8 cellular contexts compared by ENCODE assay signal in the genomic region with DNA sequence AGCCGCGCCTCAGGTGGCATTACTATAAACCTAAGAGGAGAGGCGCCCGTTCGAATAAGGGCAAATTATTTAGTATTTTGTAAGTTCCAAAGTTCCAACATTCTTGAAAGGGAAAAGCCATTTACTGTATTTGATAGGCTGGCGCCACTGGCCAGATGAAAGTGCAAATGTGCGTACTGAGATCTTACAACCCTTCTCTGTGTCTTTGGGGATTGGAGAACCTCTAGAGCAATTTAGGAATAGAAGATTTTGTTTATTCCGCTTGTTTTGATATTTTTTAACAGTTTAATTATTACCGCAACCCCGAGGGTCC. TPM values are rescaled to one million over a fixed set of nuclear protein-coding genes. Genes with fewer than 3 reads are reported as not detected.
DNase-seq lines count a peak whose midpoint lies in the region; ATAC-seq and TF ChIP-seq lines count a peak whose summit lies in the region.

No MANE protein-coding gene starts in this region.

- no peaks in the 10 kb centered on the region for H3K9me2 ChIP-seq in OCI-LY1 (ENCODE audit: low read depth, low read length)

- no peaks in the 10 kb centered on the region for H3K36me3 Mint-ChIP-seq in endothelial cell (ENCODE audit: low read depth, unreplicated experiment)
- peaks cover 12% of the 10 kb centered on the region for H3K36me3 Mint-ChIP-seq in neural crest cell (ENCODE audit: low read depth)

- no peaks in the 10 kb centered on the region for H4K20me1 ChIP-seq in BLaER1 treated with 17β-estradiol and CSF1 and Interleukin-3, amounts not matched to agents 10 nM and 100 nM
- H4K20me1 ChIP-seq in OCI-LY1 (ENCODE audit: insufficient read depth, low read length): no peaks in the 10 kb centered on the region

- H3K4me3 Mint-ChIP-seq in endothelial cell (ENCODE audit: unreplicated experiment): peak overlapping the region; percentile 96
- peak overlapping the region; percentile 93 for H3K4me3 Mint-ChIP-seq in neural crest cell

- H3K4me1 Mint-ChIP-seq in endothelial cell (ENCODE audit: unreplicated experiment) (peaks cover 11% of the 10 kb centered on the region), neural crest cell (peaks cover 38% of the 10 kb centered on the region)

- peaks cover 15 to 35% (median 26%) of the 10 kb centered on the region in 11 experiments for H3K27me3 ChIP-seq in BLaER1 treated with 17β-estradiol and CSF1 and Interleukin-3, amounts not matched to agents 10 nM and 100 nM
- no peaks in the 10 kb centered on the region for H3K27me3 ChIP-seq in OCI-LY1 (ENCODE audit: insufficient read depth, low read length)

- H3K27ac ChIP-seq in BLaER1 treated with 17β-estradiol and CSF1 and Interleukin-3, amounts not matched to agents 10 nM and 100 nM: no peak overlapping the region
- no peak overlapping the region for H3K27ac ChIP-seq in OCI-LY1 (ENCODE audit: low read depth, low read length, poor library complexity, severe bottlenecking)

- no peak for ATAC-seq in HG03045 (IDR thresholded peaks at IDR 0.05; ENCODE audit: unreplicated experiment)
- no peak for ATAC-seq in GM19324 (IDR thresholded peaks at IDR 0.05; ENCODE audit: low FRiP score, unreplicated experiment)

- peak overlapping the region in 6 of 11 experiments; percentile 45 to 58 (median 54); a peak in 9 of 22 replicates for H3K4me2 ChIP-seq in BLaER1 treated with 17β-estradiol and CSF1 and Interleukin-3, amounts not matched to agents 10 nM and 100 nM
- H3K4me2 ChIP-seq in OCI-LY1 (ENCODE audit: low read length): peak overlapping the region; percentile 83

- peaks cover 0 to 4% (median 0%) of the 10 kb centered on the region in 10 experiments; a peak in 1 of 20 replicates for H3K4me1 ChIP-seq in BLaER1 treated with 17β-estradiol and CSF1 and Interleukin-3, amounts not matched to agents 10 nM and 100 nM
- peaks cover 25% of the 10 kb centered on the region for H3K4me1 ChIP-seq in OCI-LY1 (ENCODE audit: insufficient read depth, low read length, severe bottlenecking)

- H3K36me3 ChIP-seq in BLaER1 treated with 17β-estradiol and CSF1 and Interleukin-3, amounts not matched to agents 10 nM and 100 nM: no peaks in the 10 kb centered on the region
- no peaks in the 10 kb centered on the region for H3K36me3 ChIP-seq in OCI-LY1 (ENCODE audit: insufficient read depth, low read length)

- H3F3A ChIP-seq in OCI-LY1 (ENCODE audit: insufficient read depth, low read length): no peaks in the 10 kb centered on the region

- no peak overlapping the region for H3K9ac ChIP-seq in BLaER1 treated with 17β-estradiol and CSF1 and Interleukin-3, amounts not matched to agents 10 nM and 100 nM
- H3K9ac ChIP-seq in OCI-LY1 (ENCODE audit: low read length): no peak overlapping the region

- TF ChIP-seq CTCF in OCI-LY1 (IDR thresholded peaks at IDR 0.05; ENCODE audit: low read length) (no peak), endothelial cell (IDR thresholded peaks at IDR 0.05; ENCODE audit: unreplicated experiment) (no peak), neural crest cell (conservative IDR thresholded peaks at IDR 0.05) (no peak)

- H3K79me2 ChIP-seq in OCI-LY1 (ENCODE audit: insufficient read depth, low read length): no peaks in the 10 kb centered on the region

- H3K27ac Mint-ChIP-seq in endothelial cell (ENCODE audit: unreplicated experiment) (no peak overlapping the region), neural crest cell (ENCODE audit: unreplicated experiment) (no peak overlapping the region)

- H3K27me3 Mint-ChIP-seq in endothelial cell (ENCODE audit: unreplicated experiment): no peaks in the 10 kb centered on the region
- H3K27me3 Mint-ChIP-seq in neural crest cell (ENCODE audit: low read depth): peaks cover 17% of the 10 kb centered on the region

- no peak for DNase-seq in endothelial cell (ENCODE audit: low spot score)
- no peak for DNase-seq in neural crest cell (ENCODE audit: low read depth, low spot score)
- no peak for DNase-seq in central memory CD4-positive, alpha-beta T cell
- no peak for DNase-seq in stimulated activated CD4-positive, alpha-beta T cell treated with anti-CD3 and anti-CD28 coated beads, Interleukin-2, amount 100 ng/mL, for 24 hours

- H3K9me3 ChIP-seq in BLaER1 treated with 17β-estradiol and CSF1 and Interleukin-3, amounts not matched to agents 10 nM and 100 nM (replicated peaks in 1 of 11): peaks cover 12 to 22% (median 16%) of the 10 kb centered on the region in 11 experiments
- H3K9me3 ChIP-seq in OCI-LY1 (ENCODE audit: low read length): no peaks in the 10 kb centered on the region

- H2AFZ ChIP-seq in OCI-LY1 (ENCODE audit: low read length): peak overlapping the region; percentile 78; the same call in 1 of the 2 replicates

- H3K9me3 Mint-ChIP-seq in endothelial cell (ENCODE audit: unreplicated experiment) (no peaks in the 10 kb centered on the region), neural crest cell (no peaks in the 10 kb centered on the region)

- peak overlapping the region in 8 of 10 experiments; percentile 19 to 60 (median 40); a peak in 9 of 20 replicates for H3K4me3 ChIP-seq in BLaER1 treated with 17β-estradiol and CSF1 and Interleukin-3, amounts not matched to agents 10 nM and 100 nM
- H3K4me3 ChIP-seq in OCI-LY1 (ENCODE audit: low read depth, low read length, poor library complexity, severe bottlenecking): peak overlapping the region; percentile 65

RNA-seq across cellular contexts. Expression of a gene that starts 0.5 kb away (rescaled TPM):
- total RNA-seq in endothelial cell (ENCODE audit: unreplicated experiment) (10.3 TPM), neural crest cell (19.0 and 19.4 TPM in 2 replicates)

RNA-seq across cellular contexts. Expression of a gene that starts 22.1 kb away (rescaled TPM):
- total RNA-seq in endothelial cell (ENCODE audit: unreplicated experiment) (8.9 TPM), neural crest cell (1.3 and 1.9 TPM in 2 replicates)
